ENCODE assay signal across 1 cellular context in the genomic region with DNA sequence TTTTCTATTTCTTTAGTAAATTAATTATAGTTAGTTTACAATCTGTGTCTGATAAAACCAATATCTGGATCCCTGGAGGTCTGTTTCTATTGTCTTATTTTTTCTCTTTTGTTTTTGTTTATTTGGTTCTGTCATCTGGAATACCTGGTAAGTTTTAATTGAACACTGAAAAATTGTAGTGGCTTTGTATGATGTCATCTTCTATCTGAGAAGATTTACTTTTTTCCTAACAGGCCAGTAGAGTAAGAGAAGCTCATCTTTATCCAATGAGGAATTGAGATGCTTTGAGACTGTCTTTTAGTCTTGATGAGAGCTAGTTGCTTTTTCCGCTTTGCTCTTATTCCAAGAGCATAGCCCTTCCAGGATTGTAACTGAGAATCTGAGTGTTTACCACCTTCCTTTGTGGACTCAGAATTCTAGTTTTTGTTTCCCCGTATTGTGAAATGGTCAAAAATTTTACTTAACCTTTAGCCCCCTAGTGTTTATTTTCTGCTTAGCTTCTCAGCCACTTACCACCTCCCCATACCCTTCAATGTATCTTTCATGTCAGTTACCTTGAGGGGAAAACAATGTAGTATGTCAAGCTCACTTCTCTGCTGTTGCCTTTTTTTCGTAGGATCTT.
TF ChIP-seq lines count a peak whose summit lies in the region.

No MANE protein-coding gene starts in this region.

TF ChIP-seq in H1, 55 proteins besides CTCF, POLR2A, EP300 and RAD21:
- TF ChIP-seq CHD2 (IDR thresholded peaks at IDR 0.05; ENCODE audit: low read length): no peak
- TF ChIP-seq CEBPB (IDR thresholded peaks at IDR 0.05; ENCODE audit: low read depth, low read length): peak; percentile 74
- TF ChIP-seq CTBP2 (IDR thresholded peaks at IDR 0.05; ENCODE audit: borderline replicate concordance, insufficient read depth, insufficient read length, low read length): no peak
TF ChIP-seq in H1: peak in this region for 1.
